Comparison of ENCODE assay signal across 15 cellular contexts in genomic region chr4:23789765-23790164, GRCh38.
DNase-seq lines count a peak whose midpoint lies in the region; ATAC-seq and TF ChIP-seq lines count a peak whose summit lies in the region.
"Had no signal": no experiment of that assay in that cellular context is flagged by ENCODE, and none has a peak within 500 bp of the region (broad histone marks: within the 10 kb centered on the region; RNA-seq: fewer than 3 reads in every experiment).

No MANE protein-coding gene starts in this region.

- H3K4me2 ChIP-seq in parathyroid adenoma (ENCODE audit: low read length): no peak overlapping the region

- DNase-seq in Caki2 (ENCODE audit: low read depth): peak; percentile 70
- DNase-seq in adipocyte (ENCODE audit: low read depth): no peak
- DNase-seq in left cardiac atrium: peak; percentile 67
- no peak for DNase-seq in natural killer cell treated with Interleukin-12 subunit alpha and Interleukin-12 subunit beta and Interleukin-15 and Interleukin-18, amount 100 ng/mL, for 72 hours (ENCODE audit: low spot score)
- no peak for DNase-seq in CD4-positive, alpha-beta T cell
- no peak for DNase-seq in CD14-positive monocyte (ENCODE audit: low spot score)
- DNase-seq: activated CD4-positive, CD25-positive, alpha-beta regulatory T cell treated with anti-CD3 and anti-CD28 coated beads, Interleukin-2, amount 50 U/mL, for 72 hours; C1 segment of cervical spinal cord; immature natural killer cell; KG1; NCI-H2227 treated with DMSO at 0.1 percent for 48 hours; SJCRH30 had no signal

- H3K9me3 ChIP-seq in adipocyte (ENCODE audit: control insufficient read depth, low read length) (peaks cover 11% of the 10 kb centered on the region), parathyroid adenoma (ENCODE audit: control insufficient read depth, low read length) (no peaks in the 10 kb centered on the region)
- H3K9me3 ChIP-seq in CD4-positive, alpha-beta T cell (ENCODE audit: control insufficient read depth, low read length): no peaks in the 10 kb centered on the region
- H3K9me3 ChIP-seq: SJCRH30 had no signal

- peak overlapping the region; percentile 29 for H3K27ac ChIP-seq in parathyroid adenoma
- no peak overlapping the region for H3K27ac ChIP-seq in CD4-positive, alpha-beta T cell (ENCODE audit: low read depth, low read length)
- H3K27ac ChIP-seq: SJCRH30 had no signal

- CTCF ChIA-PET in CD4-positive, alpha-beta T cell (lab: Charles Lee): no interaction called here

- H3K4me3 Mint-ChIP-seq in natural killer cell treated with Interleukin-12 subunit alpha and Interleukin-12 subunit beta and Interleukin-15 and Interleukin-18, amount 100 ng/mL, for 72 hours: no peak overlapping the region
- H3K4me3 Mint-ChIP-seq in CD4-positive, alpha-beta T cell: no peak overlapping the region
- H3K4me3 Mint-ChIP-seq in CD14-positive monocyte: no peak overlapping the region
- H3K4me3 Mint-ChIP-seq: immature natural killer cell; stimulated activated memory B cell treated with anti-CD40 and anti-IgM and Interleukin-4, amounts not matched to agents 10 μg/mL and 1 μg/mL and 100 μg/mL, for 72 hours had no signal

- in situ Hi-C loops in Caki2 (cut with HindIII; ENCODE audit: low pct_unique_long_range_greater_than_20kb, low sequenced_read_pairs): no loop called here

- no peaks in the 10 kb centered on the region for H3K4me1 Mint-ChIP-seq in natural killer cell treated with Interleukin-12 subunit alpha and Interleukin-12 subunit beta and Interleukin-15 and Interleukin-18, amount 100 ng/mL, for 72 hours (ENCODE audit: low read depth in 2 of 2)
- no peaks in the 10 kb centered on the region for H3K4me1 Mint-ChIP-seq in CD4-positive, alpha-beta T cell (ENCODE audit: low read depth)
- no peaks in the 10 kb centered on the region for H3K4me1 Mint-ChIP-seq in CD14-positive monocyte
- H3K4me1 Mint-ChIP-seq: immature natural killer cell; stimulated activated memory B cell treated with anti-CD40 and anti-IgM and Interleukin-4, amounts not matched to agents 10 μg/mL and 1 μg/mL and 100 μg/mL, for 72 hours had no signal

- peak overlapping the region; percentile 66 for H3K9ac ChIP-seq in adipocyte (ENCODE audit: low read length)
- H3K9ac ChIP-seq in parathyroid adenoma: no peak overlapping the region

- peaks cover 5% of the 10 kb centered on the region for H3K36me3 Mint-ChIP-seq in natural killer cell treated with Interleukin-12 subunit alpha and Interleukin-12 subunit beta and Interleukin-15 and Interleukin-18, amount 100 ng/mL, for 72 hours
- no peaks in the 10 kb centered on the region for H3K36me3 Mint-ChIP-seq in CD4-positive, alpha-beta T cell (ENCODE audit: low read depth)
- no peaks in the 10 kb centered on the region for H3K36me3 Mint-ChIP-seq in CD14-positive monocyte
- H3K36me3 Mint-ChIP-seq: stimulated activated memory B cell treated with anti-CD40 and anti-IgM and Interleukin-4, amounts not matched to agents 10 μg/mL and 1 μg/mL and 100 μg/mL, for 72 hours had no signal

- H3K4me3 ChIP-seq in adipocyte (ENCODE audit: low read length): peak overlapping the region; percentile 39
- H3K4me3 ChIP-seq in parathyroid adenoma (ENCODE audit: low read depth, low read length): no peak overlapping the region
- H3K4me3 ChIP-seq: SJCRH30 had no signal

- H3K27me3 ChIP-seq in adipocyte (replicated peaks; ENCODE audit: control insufficient read depth, insufficient read depth, low read length) (no peaks in the 10 kb centered on the region), parathyroid adenoma (ENCODE audit: control insufficient read depth, insufficient read depth, low read length) (no peaks in the 10 kb centered on the region)
- H3K27me3 ChIP-seq in CD4-positive, alpha-beta T cell (ENCODE audit: control insufficient read depth, insufficient read depth, low read length): no peaks in the 10 kb centered on the region
- H3K27me3 ChIP-seq: SJCRH30 had no signal

- ATAC-seq in left cardiac atrium (peak; percentile 84 to 90), HG02852 (IDR thresholded peaks at IDR 0.05; ENCODE audit: unreplicated experiment) (no peak)
- no peak for ATAC-seq in natural killer cell treated with Interleukin-12 subunit alpha and Interleukin-12 subunit beta and Interleukin-15 and Interleukin-18, amount 100 ng/mL, for 72 hours
- no peak for ATAC-seq in CD4-positive, alpha-beta T cell (ENCODE audit: poor library complexity)
- ATAC-seq: stimulated activated memory B cell treated with anti-CD40 and anti-IgM and Interleukin-4, amounts not matched to agents 10 μg/mL and 1 μg/mL and 100 μg/mL, for 72 hours had no signal

- no peak overlapping the region for H3K27ac Mint-ChIP-seq in natural killer cell treated with Interleukin-12 subunit alpha and Interleukin-12 subunit beta and Interleukin-15 and Interleukin-18, amount 100 ng/mL, for 72 hours
- H3K27ac Mint-ChIP-seq in CD4-positive, alpha-beta T cell: no peak overlapping the region
- no peak overlapping the region for H3K27ac Mint-ChIP-seq in CD14-positive monocyte
- H3K27ac Mint-ChIP-seq: immature natural killer cell; stimulated activated memory B cell treated with anti-CD40 and anti-IgM and Interleukin-4, amounts not matched to agents 10 μg/mL and 1 μg/mL and 100 μg/mL, for 72 hours had no signal

- peaks cover 18% of the 10 kb centered on the region for H3K36me3 ChIP-seq in adipocyte (ENCODE audit: control insufficient read depth, insufficient read depth, low read length, severe bottlenecking)
- H3K36me3 ChIP-seq in parathyroid adenoma (ENCODE audit: control insufficient read depth, insufficient read depth, low read length): no peaks in the 10 kb centered on the region
- H3K36me3 ChIP-seq: SJCRH30 had no signal

- H3K4me1 ChIP-seq in adipocyte (ENCODE audit: control insufficient read depth, insufficient read depth, low read length): peaks cover 30% of the 10 kb centered on the region
- no peaks in the 10 kb centered on the region for H3K4me1 ChIP-seq in parathyroid adenoma
- H3K4me1 ChIP-seq: SJCRH30 had no signal

- H3K27me3 Mint-ChIP-seq in natural killer cell treated with Interleukin-12 subunit alpha and Interleukin-12 subunit beta and Interleukin-15 and Interleukin-18, amount 100 ng/mL, for 72 hours: no peaks in the 10 kb centered on the region
- H3K27me3 Mint-ChIP-seq in CD4-positive, alpha-beta T cell: no peaks in the 10 kb centered on the region
- peaks cover 0 to 1% (median 0%) of the 10 kb centered on the region in 3 donors for H3K27me3 Mint-ChIP-seq in CD14-positive monocyte (ENCODE audit: low read depth in 3 of 3)
- H3K27me3 Mint-ChIP-seq: stimulated activated memory B cell treated with anti-CD40 and anti-IgM and Interleukin-4, amounts not matched to agents 10 μg/mL and 1 μg/mL and 100 μg/mL, for 72 hours had no signal

- intact Hi-C loops in left cardiac atrium (cut with DNase I): no loop called here
- intact Hi-C loops in CD4-positive, alpha-beta T cell (cut with DNase I, micrococcal nuclease): no loop called here
- intact Hi-C loops in CD14-positive monocyte (cut with micrococcal nuclease): no loop called here

- no peaks in the 10 kb centered on the region for H3K79me2 ChIP-seq in parathyroid adenoma

- H2AFZ ChIP-seq in parathyroid adenoma: no peak overlapping the region

- H3K9me3 Mint-ChIP-seq in natural killer cell treated with Interleukin-12 subunit alpha and Interleukin-12 subunit beta and Interleukin-15 and Interleukin-18, amount 100 ng/mL, for 72 hours: peaks cover 7% of the 10 kb centered on the region
- peaks cover 2% of the 10 kb centered on the region for H3K9me3 Mint-ChIP-seq in CD4-positive, alpha-beta T cell
- peaks cover 0 to 7% (median 3%) of the 10 kb centered on the region in 7 donors for H3K9me3 Mint-ChIP-seq in CD14-positive monocyte

- TF ChIP-seq CTCF in parathyroid adenoma (IDR thresholded peaks at IDR 0.05) (no peak), CD14-positive monocyte (IDR thresholded peaks at IDR 0.05) (no peak)
- TF ChIP-seq CTCF in CD4-positive, alpha-beta T cell (IDR thresholded peaks at IDR 0.05): no peak

- POLR2A ChIA-PET in CD4-positive, alpha-beta T cell (lab: Charles Lee): no interaction called here

Comparison
In these comparisons a context has a peak if more than half of its experiments do, and no peak if none do; other contexts are left out.
1. DNase-seq: peak in Caki2 (single experiment) and left cardiac atrium (single experiment); none in adipocyte (single experiment), natural killer cell treated with Interleukin-12 subunit alpha and Interleukin-12 subunit beta and Interleukin-15 and Interleukin-18, amount 100 ng/mL, for 72 hours (single experiment), CD4-positive, alpha-beta T cell (0 of 10) and CD14-positive monocyte (single experiment).
2. ATAC-seq: peak in left cardiac atrium (2 of 2); none in HG02852 (single experiment), natural killer cell treated with Interleukin-12 subunit alpha and Interleukin-12 subunit beta and Interleukin-15 and Interleukin-18, amount 100 ng/mL, for 72 hours (0 of 2) and CD4-positive, alpha-beta T cell (single experiment).